19 cellular contexts compared by ENCODE assay signal in genomic region chr4:8905236-8905772, GRCh38. TPM values are rescaled to one million over a fixed set of nuclear protein-coding genes. Genes with fewer than 3 reads are reported as not detected.
DNase-seq lines count a peak whose midpoint lies in the region; ATAC-seq and TF ChIP-seq lines count a peak whose summit lies in the region.
"Had no signal": no experiment of that assay in that cellular context is flagged by ENCODE, and none has a peak within 500 bp of the region (broad histone marks: within the 10 kb centered on the region; RNA-seq: fewer than 3 reads in every experiment).

No MANE protein-coding gene starts in this region.

- H2AK5ac ChIP-seq in neuronal stem cell (ENCODE audit: low read depth, low read length), result no peak overlapping the region

- DNase-seq in SK-N-SH (peak; percentile 17), natural killer cell (no peak), neuronal stem cell (ENCODE audit: low spot score) (no peak), body of pancreas (no peak)
- peak; percentile 53 for DNase-seq in natural killer cell treated with Interleukin-12 subunit alpha and Interleukin-12 subunit beta and Interleukin-15 and Interleukin-18, amount 100 ng/mL, for 72 hours (ENCODE audit: low spot score)
- DNase-seq in effector memory CD8-positive, alpha-beta T cell, result no peak
- DNase-seq: DMS 273 treated with DMSO at 0.1 percent for 48 hours, NCI-H1092, NCI-H1694 treated with DMSO at 0.1 percent for 48 hours, NCI-H2171, NCI-H774, SHP77 had no signal

- no peak overlapping the region for H3K4me2 ChIP-seq in SK-N-SH
- H3K4me2 ChIP-seq in neuronal stem cell (ENCODE audit: insufficient read depth, low read length, poor library complexity, severe bottlenecking), result no peak overlapping the region
- H3K4me2 ChIP-seq: KMS-11 had no signal

- no peaks in the 10 kb centered on the region for H4K20me1 ChIP-seq in SK-N-SH (ENCODE audit: insufficient read depth)

- POLR2A ChIA-PET in SK-N-SH (lab: Yijun Ruan, JAX), result no interaction called here

- no peaks in the 10 kb centered on the region for H3K4me1 Mint-ChIP-seq in natural killer cell treated with Interleukin-12 subunit alpha and Interleukin-12 subunit beta and Interleukin-15 and Interleukin-18, amount 100 ng/mL, for 72 hours (ENCODE audit: low read depth in 2 of 2)
- H3K4me1 Mint-ChIP-seq in natural killer cell, result no peaks in the 10 kb centered on the region
- H3K4me1 Mint-ChIP-seq in effector memory CD8-positive, alpha-beta T cell (ENCODE audit: low read depth in 2 of 2), result peaks cover 0 to 2% of the 10 kb centered on the region in 2 donors

- H3K27ac Mint-ChIP-seq in natural killer cell treated with Interleukin-12 subunit alpha and Interleukin-12 subunit beta and Interleukin-15 and Interleukin-18, amount 100 ng/mL, for 72 hours, result no peak overlapping the region
- H3K27ac Mint-ChIP-seq in natural killer cell, result no peak overlapping the region
- H3K27ac Mint-ChIP-seq in effector memory CD8-positive, alpha-beta T cell, result no peak overlapping the region

- intact Hi-C loops in natural killer cell (cut with micrococcal nuclease), result no loop called here
- intact Hi-C loops in body of pancreas (cut with DNase I), result no loop called here

- peak overlapping the region; percentile 3 for H3K18ac ChIP-seq in neuronal stem cell (ENCODE audit: low read length)

- TF ChIP-seq CTCF in SK-N-SH (IDR thresholded peaks at IDR 0.05) (no peak), natural killer cell (IDR thresholded peaks at IDR 0.05) (no peak), body of pancreas (IDR thresholded peaks at IDR 0.05) (no peak)

- H4K91ac ChIP-seq in neuronal stem cell (ENCODE audit: low read depth, low read length, poor library complexity), result no peak overlapping the region

- no peak for TF ChIP-seq POLR2A in body of pancreas (IDR thresholded peaks at IDR 0.05)

- H2AFZ ChIP-seq in SK-N-SH (ENCODE audit: low read depth) (no peak overlapping the region), neuronal stem cell (ENCODE audit: low read length) (no peak overlapping the region)

- no peak for TF ChIP-seq EP300 in SK-N-SH (IDR thresholded peaks at IDR 0.05; ENCODE audit: borderline replicate concordance in 1 of 2, low read depth in 1 of 2, low read length in 1 of 2)

- no peaks in the 10 kb centered on the region for H3K79me2 ChIP-seq in SK-N-SH (ENCODE audit: insufficient read depth)

- H3K27me3 ChIP-seq in SK-N-SH (ENCODE audit: insufficient read depth) (no peaks in the 10 kb centered on the region), neuronal stem cell (ENCODE audit: control insufficient read depth in 3 of 3, insufficient read depth in 3 of 3, low read depth in 1 of 3, low read length in 3 of 3) (peaks cover 0 to 26% (median 0%) of the 10 kb centered on the region in 3 experiments), body of pancreas (no peaks in the 10 kb centered on the region)
- H3K27me3 ChIP-seq: BLaER1 treated with 17β-estradiol and CSF1 and Interleukin-3, amounts not matched to agents 10 nM and 100 nM had no signal

- peak overlapping the region; percentile 58 for H3K14ac ChIP-seq in neuronal stem cell (ENCODE audit: low read length)

- no peak for TF ChIP-seq RAD21 in SK-N-SH (IDR thresholded peaks at IDR 0.05; ENCODE audit: low read length)

- H3K9me3 ChIP-seq in SK-N-SH (no peaks in the 10 kb centered on the region), neuronal stem cell (replicated peaks in 1 of 2; ENCODE audit: control insufficient read depth in 2 of 2, insufficient read depth in 1 of 2, low read depth in 1 of 2, low read length in 2 of 2) (peaks cover 6 to 18% of the 10 kb centered on the region in 2 donors), body of pancreas (peaks cover 0 to 19% (median 0%) of the 10 kb centered on the region in 3 donors)

- H3K27me3 Mint-ChIP-seq in natural killer cell treated with Interleukin-12 subunit alpha and Interleukin-12 subunit beta and Interleukin-15 and Interleukin-18, amount 100 ng/mL, for 72 hours, result peaks cover 0 to 4% of the 10 kb centered on the region in 2 donors
- peaks cover 2 to 7% of the 10 kb centered on the region in 2 donors for H3K27me3 Mint-ChIP-seq in natural killer cell (ENCODE audit: low read depth in 2 of 2)
- H3K27me3 Mint-ChIP-seq in effector memory CD8-positive, alpha-beta T cell, result peaks cover 0 to 11% of the 10 kb centered on the region in 2 donors

- no peaks in the 10 kb centered on the region for H3K36me3 ChIP-seq in SK-N-SH (replicated peaks in 1 of 2; ENCODE audit: control insufficient read depth in 1 of 2, insufficient read depth in 2 of 2, low read length in 1 of 2)
- H3K36me3 ChIP-seq in neuronal stem cell (replicated peaks in 1 of 2; ENCODE audit: control insufficient read depth in 2 of 2, insufficient read depth in 2 of 2, low read length in 2 of 2), result no peaks in the 10 kb centered on the region
- H3K36me3 ChIP-seq in body of pancreas (replicated peaks in 1 of 2; ENCODE audit: insufficient read depth in 1 of 2, low read depth in 2 of 2), result no peaks in the 10 kb centered on the region
- H3K36me3 ChIP-seq: BLaER1 treated with 17β-estradiol and CSF1 and Interleukin-3, amounts not matched to agents 10 nM and 100 nM had no signal

- no peak overlapping the region for H3K4me3 Mint-ChIP-seq in natural killer cell treated with Interleukin-12 subunit alpha and Interleukin-12 subunit beta and Interleukin-15 and Interleukin-18, amount 100 ng/mL, for 72 hours
- H3K4me3 Mint-ChIP-seq in natural killer cell, result no peak overlapping the region
- no peak overlapping the region for H3K4me3 Mint-ChIP-seq in effector memory CD8-positive, alpha-beta T cell

- no peaks in the 10 kb centered on the region for H3K9me3 Mint-ChIP-seq in natural killer cell treated with Interleukin-12 subunit alpha and Interleukin-12 subunit beta and Interleukin-15 and Interleukin-18, amount 100 ng/mL, for 72 hours
- H3K9me3 Mint-ChIP-seq in natural killer cell, result no peaks in the 10 kb centered on the region
- H3K9me3 Mint-ChIP-seq in effector memory CD8-positive, alpha-beta T cell, result peaks cover 0 to 2% of the 10 kb centered on the region in 2 donors

- H2BK5ac ChIP-seq in neuronal stem cell (ENCODE audit: low read length), result no peak overlapping the region

- no peaks in the 10 kb centered on the region for H3K36me3 Mint-ChIP-seq in natural killer cell treated with Interleukin-12 subunit alpha and Interleukin-12 subunit beta and Interleukin-15 and Interleukin-18, amount 100 ng/mL, for 72 hours
- H3K36me3 Mint-ChIP-seq in natural killer cell, result no peaks in the 10 kb centered on the region
- no peaks in the 10 kb centered on the region for H3K36me3 Mint-ChIP-seq in effector memory CD8-positive, alpha-beta T cell (ENCODE audit: insufficient read depth)

- H3K23ac ChIP-seq in neuronal stem cell (ENCODE audit: low read depth, low read length, poor library complexity), result no peak overlapping the region

- H3K9me2 ChIP-seq in SK-N-SH, result no peaks in the 10 kb centered on the region

- H3F3A ChIP-seq in SK-N-SH (replicated peaks; ENCODE audit: insufficient read depth), result no peaks in the 10 kb centered on the region

- H2BK12ac ChIP-seq in neuronal stem cell (ENCODE audit: low read length), result no peak overlapping the region

- no peak overlapping the region for H2BK15ac ChIP-seq in neuronal stem cell (ENCODE audit: low read length)

- CTCF ChIA-PET in SK-N-SH (lab: Yijun Ruan, JAX), result interaction anchor here (0.8 to 1.8 kb wide), 4 partner anchors 10 to 217 kb away, joined by 3 to 9 read pairs (median 6); no protein-coding TSS in a partner anchor

- H3K4me1 ChIP-seq in SK-N-SH (ENCODE audit: control insufficient read depth in 1 of 2, insufficient read depth in 2 of 2, low read depth in 1 of 2, low read length in 1 of 2) (no peaks in the 10 kb centered on the region; a peak in 1 of 4 replicates), neuronal stem cell (ENCODE audit: control insufficient read depth in 2 of 2, insufficient read depth in 1 of 2, low read depth in 1 of 2, low read length in 2 of 2) (no peaks in the 10 kb centered on the region), body of pancreas (no peaks in the 10 kb centered on the region)

- H3K4ac ChIP-seq in neuronal stem cell (ENCODE audit: low read length), result no peak overlapping the region

- no peak overlapping the region for H4K8ac ChIP-seq in neuronal stem cell (ENCODE audit: low read depth, low read length)

- H3K4me3 ChIP-seq in SK-N-SH (ENCODE audit: low read depth in 2 of 2, low read length in 1 of 2) (no peak overlapping the region), neuronal stem cell (ENCODE audit: low read length in 2 of 2) (peak overlapping the region in 1 of 2 donors; percentile 5), body of pancreas (no peak overlapping the region)
- H3K4me3 ChIP-seq: BLaER1 treated with 17β-estradiol and CSF1 and Interleukin-3, amounts not matched to agents 10 nM and 100 nM had no signal

- H3K9ac ChIP-seq in SK-N-SH (no peak overlapping the region), neuronal stem cell (ENCODE audit: low read depth, low read length, poor library complexity) (no peak overlapping the region)
- H3K9ac ChIP-seq: BLaER1 treated with 17β-estradiol and CSF1 and Interleukin-3, amounts not matched to agents 10 nM and 100 nM; KMS-11 had no signal

- no peaks in the 10 kb centered on the region for H3K79me1 ChIP-seq in neuronal stem cell (ENCODE audit: low read depth, low read length)

- H3K27ac ChIP-seq in SK-N-SH (ENCODE audit: low read depth in 2 of 2, low read length in 1 of 2) (no peak overlapping the region), neuronal stem cell (replicated peaks; ENCODE audit: low read length) (no peak overlapping the region), body of pancreas (no peak overlapping the region)
- H3K27ac ChIP-seq: 22Rv1; BLaER1 treated with 17β-estradiol and CSF1 and Interleukin-3, amounts not matched to agents 10 nM and 100 nM; KMS-11 had no signal

- H2BK120ac ChIP-seq in neuronal stem cell (ENCODE audit: low read depth, low read length), result no peak overlapping the region

- 50% methylated on average over 11 of the region's 20 CpGs for WGBS in SK-N-SH (ENCODE audit: low lambda C conversion rate)
- no CpG with 5 or more reads among the region's 20 CpGs for WGBS in neuronal stem cell (ENCODE audit: extremely low coverage in 2 of 2, insufficient read length in 2 of 2, insufficient replicate concordance in 1 of 2), 2 donors
- 60 to 67% methylated on average over 15 to 20 of the region's 20 CpGs for WGBS in body of pancreas, 2 donors

- ATAC-seq in SK-N-SH treated with all-trans-retinoic acid at 6 μM for 48 hours (no peak), natural killer cell (no peak), body of pancreas (no peak), HG03565 (IDR thresholded peaks at IDR 0.05; ENCODE audit: unreplicated experiment) (no peak)
- no peak for ATAC-seq in natural killer cell treated with Interleukin-12 subunit alpha and Interleukin-12 subunit beta and Interleukin-15 and Interleukin-18, amount 100 ng/mL, for 72 hours
- ATAC-seq in effector memory CD8-positive, alpha-beta T cell (replicated peaks), result no peak

TF ChIP-seq in SK-N-SH treated with all-trans-retinoic acid at 6 μM for 48 hours, 23 proteins besides CTCF, POLR2A, EP300 and RAD21:
- no peak for TF ChIP-seq PPARA (CRISPR knock-in tag; IDR thresholded peaks at IDR 0.05; ENCODE audit: borderline replicate concordance)

RNA-seq across cellular contexts. Expression of gene HMX1, which starts 33.7 kb away (rescaled TPM):
- polyA plus RNA-seq in SK-N-SH (2012; rRNA removed), result 0.11 and 0.20 TPM in 2 replicates
- 0.12 and 0.24 TPM in 2 replicates for polyA plus RNA-seq in SK-N-SH (2012; cell fraction: cytosol; rRNA removed)
- polyA plus RNA-seq in SK-N-SH (2012; cell fraction: nucleus; rRNA removed), result 0.07 and 0.11 TPM in 2 replicates
- not detected for total RNA-seq in natural killer cell treated with Interleukin-12 subunit alpha and Interleukin-12 subunit beta and Interleukin-15 and Interleukin-18, amount 100 ng/mL, for 72 hours
- not detected for total RNA-seq in natural killer cell
- polyA plus RNA-seq in neuronal stem cell (2013, experiment 1 of 2), result 0.04 TPM
- 0.07 TPM for polyA plus RNA-seq in neuronal stem cell (2013, experiment 2 of 2)
- not detected for total RNA-seq in body of pancreas
- total RNA-seq: MCF 10A had no signal
- polyA plus RNA-seq: H1 had no signal

Comparison
In these comparisons a context has a peak if more than half of its experiments do, and no peak if none do; other contexts are left out.
1. DNase-seq: peak in SK-N-SH (single experiment) and natural killer cell treated with Interleukin-12 subunit alpha and Interleukin-12 subunit beta and Interleukin-15 and Interleukin-18, amount 100 ng/mL, for 72 hours (single experiment); none in natural killer cell (single experiment), neuronal stem cell (single experiment), effector memory CD8-positive, alpha-beta T cell (0 of 3) and body of pancreas (0 of 4).